ENCODE assay signal across 1 cellular context in the genomic region with DNA sequence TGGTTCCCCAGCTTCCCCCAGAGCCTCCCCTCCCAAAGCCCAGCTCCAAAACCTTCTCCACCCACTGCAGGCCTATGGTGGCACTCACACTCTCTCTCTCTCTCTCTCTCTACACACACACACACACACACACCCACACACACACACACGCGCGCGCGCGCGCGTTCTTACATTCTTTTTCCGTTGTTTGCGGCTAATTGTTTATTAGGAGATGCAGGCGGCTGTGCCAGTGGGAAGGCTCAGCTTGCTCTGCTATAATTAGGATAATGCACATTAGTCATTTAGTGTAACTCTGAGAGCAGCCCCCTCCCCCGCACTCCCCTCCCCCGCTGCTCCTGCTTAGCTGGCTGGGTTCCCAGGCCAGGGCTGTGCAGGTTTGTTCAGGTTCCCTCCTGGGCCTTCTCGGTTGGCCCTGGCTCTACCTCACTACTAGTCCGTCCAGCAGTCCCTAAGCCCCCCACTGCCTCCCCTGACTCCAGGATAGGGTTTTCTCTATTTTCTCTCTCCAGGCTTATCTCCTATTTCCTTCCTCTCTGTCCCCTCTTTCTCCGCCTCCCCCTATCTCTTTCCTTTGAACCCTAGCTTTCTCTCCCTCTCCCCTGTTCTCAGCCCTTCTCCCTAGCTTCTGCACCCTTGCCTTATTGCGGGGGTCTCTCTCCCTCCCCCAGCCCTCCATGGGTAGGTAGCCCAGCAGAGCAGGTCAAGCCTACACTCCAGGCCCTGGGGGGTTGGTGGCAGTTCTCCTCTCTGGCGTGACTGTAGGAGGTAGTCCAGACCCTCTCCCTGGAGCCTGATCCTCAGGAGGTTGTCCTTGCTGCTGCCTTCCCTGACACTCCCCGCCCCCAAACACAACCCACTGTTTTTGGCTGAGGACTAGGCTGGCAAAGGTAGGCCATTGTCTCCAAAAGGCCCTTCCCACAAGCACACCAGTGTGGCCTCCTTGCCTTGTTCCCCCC.
TF ChIP-seq lines count a peak whose summit lies in the region.

No MANE protein-coding gene starts in this region.

TF ChIP-seq in HEK293, 187 proteins besides CTCF, POLR2A, EP300 and RAD21 (continued from another document and continues in another):
- no peak for TF ChIP-seq PRDM6 (tag by site-specific recombination; IDR thresholded peaks at IDR 0.05)
- peak; percentile 48; the same call in 1 of the 2 replicates for TF ChIP-seq ZSCAN23 (tag by site-specific recombination; IDR thresholded peaks at IDR 0.05)
- TF ChIP-seq, protein P1, sequence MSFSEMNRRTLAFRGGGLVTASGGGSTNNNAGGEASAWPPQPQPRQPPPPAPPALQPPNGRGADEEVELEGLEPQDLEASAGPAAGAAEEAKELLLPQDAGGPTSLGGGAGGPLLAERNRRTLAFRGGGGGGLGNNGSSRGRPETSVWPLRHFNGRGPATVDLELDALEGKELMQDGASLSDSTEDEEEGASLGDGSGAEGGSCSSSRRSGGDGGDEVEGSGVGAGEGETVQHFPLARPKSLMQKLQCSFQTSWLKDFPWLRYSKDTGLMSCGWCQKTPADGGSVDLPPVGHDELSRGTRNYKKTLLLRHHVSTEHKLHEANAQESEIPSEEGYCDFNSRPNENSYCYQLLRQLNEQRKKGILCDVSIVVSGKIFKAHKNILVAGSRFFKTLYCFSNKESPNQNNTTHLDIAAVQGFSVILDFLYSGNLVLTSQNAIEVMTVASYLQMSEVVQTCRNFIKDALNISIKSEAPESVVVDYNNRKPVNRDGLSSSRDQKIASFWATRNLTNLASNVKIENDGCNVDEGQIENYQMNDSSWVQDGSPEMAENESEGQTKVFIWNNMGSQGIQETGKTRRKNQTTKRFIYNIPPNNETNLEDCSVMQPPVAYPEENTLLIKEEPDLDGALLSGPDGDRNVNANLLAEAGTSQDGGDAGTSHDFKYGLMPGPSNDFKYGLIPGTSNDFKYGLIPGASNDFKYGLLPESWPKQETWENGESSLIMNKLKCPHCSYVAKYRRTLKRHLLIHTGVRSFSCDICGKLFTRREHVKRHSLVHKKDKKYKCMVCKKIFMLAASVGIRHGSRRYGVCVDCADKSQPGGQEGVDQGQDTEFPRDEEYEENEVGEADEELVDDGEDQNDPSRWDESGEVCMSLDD (tag by site-specific recombination; IDR thresholded peaks at IDR 0.05) = peak; percentile 87
- TF ChIP-seq, protein P2, sequence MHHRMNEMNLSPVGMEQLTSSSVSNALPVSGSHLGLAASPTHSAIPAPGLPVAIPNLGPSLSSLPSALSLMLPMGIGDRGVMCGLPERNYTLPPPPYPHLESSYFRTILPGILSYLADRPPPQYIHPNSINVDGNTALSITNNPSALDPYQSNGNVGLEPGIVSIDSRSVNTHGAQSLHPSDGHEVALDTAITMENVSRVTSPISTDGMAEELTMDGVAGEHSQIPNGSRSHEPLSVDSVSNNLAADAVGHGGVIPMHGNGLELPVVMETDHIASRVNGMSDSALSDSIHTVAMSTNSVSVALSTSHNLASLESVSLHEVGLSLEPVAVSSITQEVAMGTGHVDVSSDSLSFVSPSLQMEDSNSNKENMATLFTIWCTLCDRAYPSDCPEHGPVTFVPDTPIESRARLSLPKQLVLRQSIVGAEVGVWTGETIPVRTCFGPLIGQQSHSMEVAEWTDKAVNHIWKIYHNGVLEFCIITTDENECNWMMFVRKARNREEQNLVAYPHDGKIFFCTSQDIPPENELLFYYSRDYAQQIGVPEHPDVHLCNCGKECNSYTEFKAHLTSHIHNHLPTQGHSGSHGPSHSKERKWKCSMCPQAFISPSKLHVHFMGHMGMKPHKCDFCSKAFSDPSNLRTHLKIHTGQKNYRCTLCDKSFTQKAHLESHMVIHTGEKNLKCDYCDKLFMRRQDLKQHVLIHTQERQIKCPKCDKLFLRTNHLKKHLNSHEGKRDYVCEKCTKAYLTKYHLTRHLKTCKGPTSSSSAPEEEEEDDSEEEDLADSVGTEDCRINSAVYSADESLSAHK (tag by site-specific recombination; IDR thresholded peaks at IDR 0.05) = peak; percentile 72
- no peak for TF ChIP-seq ZNF391 (tag by site-specific recombination; IDR thresholded peaks at IDR 0.05; ENCODE audit: borderline replicate concordance, low read depth)
- peak; percentile 66; the same call in 1 of the 2 replicates for TF ChIP-seq ZNF837 (tag by site-specific recombination; IDR thresholded peaks at IDR 0.05)
- peak; percentile 64 for TF ChIP-seq ZNF692 (tag by site-specific recombination; IDR thresholded peaks at IDR 0.05)
- TF ChIP-seq, protein P3, sequence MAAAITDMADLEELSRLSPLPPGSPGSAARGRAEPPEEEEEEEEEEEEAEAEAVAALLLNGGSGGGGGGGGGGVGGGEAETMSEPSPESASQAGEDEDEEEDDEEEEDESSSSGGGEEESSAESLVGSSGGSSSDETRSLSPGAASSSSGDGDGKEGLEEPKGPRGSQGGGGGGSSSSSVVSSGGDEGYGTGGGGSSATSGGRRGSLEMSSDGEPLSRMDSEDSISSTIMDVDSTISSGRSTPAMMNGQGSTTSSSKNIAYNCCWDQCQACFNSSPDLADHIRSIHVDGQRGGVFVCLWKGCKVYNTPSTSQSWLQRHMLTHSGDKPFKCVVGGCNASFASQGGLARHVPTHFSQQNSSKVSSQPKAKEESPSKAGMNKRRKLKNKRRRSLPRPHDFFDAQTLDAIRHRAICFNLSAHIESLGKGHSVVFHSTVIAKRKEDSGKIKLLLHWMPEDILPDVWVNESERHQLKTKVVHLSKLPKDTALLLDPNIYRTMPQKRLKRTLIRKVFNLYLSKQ (tag by site-specific recombination; IDR thresholded peaks at IDR 0.05; ENCODE audit: borderline replicate concordance) = no peak
- TF ChIP-seq, protein P4, sequence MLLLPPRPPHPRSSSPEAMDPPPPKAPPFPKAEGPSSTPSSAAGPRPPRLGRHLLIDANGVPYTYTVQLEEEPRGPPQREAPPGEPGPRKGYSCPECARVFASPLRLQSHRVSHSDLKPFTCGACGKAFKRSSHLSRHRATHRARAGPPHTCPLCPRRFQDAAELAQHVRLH (tag by site-specific recombination; IDR thresholded peaks at IDR 0.05) = peak; percentile 75; the same call in 1 of the 2 replicates
- TF ChIP-seq ZNF488 (tag by site-specific recombination; IDR thresholded peaks at IDR 0.05) = peak; percentile 66; the same call in 1 of the 2 replicates
- TF ChIP-seq ZNF792 (tag by site-specific recombination; IDR thresholded peaks at IDR 0.05) = no peak
- peak; percentile 42; the same call in 1 of the 2 replicates for TF ChIP-seq ZNF394 (tag by site-specific recombination; IDR thresholded peaks at IDR 0.05; ENCODE audit: borderline replicate concordance)
- peak; percentile 48; the same call in 1 of the 2 replicates for TF ChIP-seq RBAK (tag by site-specific recombination; IDR thresholded peaks at IDR 0.05)
- TF ChIP-seq ZXDB (tag by site-specific recombination; IDR thresholded peaks at IDR 0.05) = no peak
- 0 out of 2 replicates have a peak, but pooled peaks have one; percentile 29 for TF ChIP-seq OVOL3 (tag by site-specific recombination; IDR thresholded peaks at IDR 0.05)
- no peak for TF ChIP-seq ZNF530 (tag by site-specific recombination; IDR thresholded peaks at IDR 0.05; ENCODE audit: low read depth)
- peak; percentile 59; the same call in 1 of the 2 replicates for TF ChIP-seq KLF7 (tag by site-specific recombination; IDR thresholded peaks at IDR 0.05; ENCODE audit: borderline replicate concordance)
- TF ChIP-seq ZNF157 (tag by site-specific recombination; IDR thresholded peaks at IDR 0.05) = peak; percentile 43; the same call in 1 of the 2 replicates
- no peak for TF ChIP-seq ZNF529 (tag by site-specific recombination; IDR thresholded peaks at IDR 0.05; ENCODE audit: insufficient replicate concordance)
- TF ChIP-seq GLI4 (tag by site-specific recombination; IDR thresholded peaks at IDR 0.05) = no peak
- TF ChIP-seq ZNF514 (tag by site-specific recombination; IDR thresholded peaks at IDR 0.05) = no peak
- no peak for TF ChIP-seq PBX3 (CRISPR knock-in tag; IDR thresholded peaks at IDR 0.05)
- no peak for TF ChIP-seq ZNF214 (tag by site-specific recombination; IDR thresholded peaks at IDR 0.05; ENCODE audit: borderline replicate concordance)
- peak; percentile 77 for TF ChIP-seq ZBTB48 (tag by site-specific recombination; IDR thresholded peaks at IDR 0.05)
- no peak for TF ChIP-seq ZNF404 (tag by site-specific recombination; IDR thresholded peaks at IDR 0.05)
- peak; percentile 40; the same call in 1 of the 2 replicates for TF ChIP-seq YY1 (tag by site-specific recombination; IDR thresholded peaks at IDR 0.05)
- peak; percentile 73 for TF ChIP-seq ZBTB26 (tag by site-specific recombination; optimal IDR thresholded peaks at IDR 0.05)
- 0 out of 2 replicates have a peak, but pooled peaks have one; percentile 23 for TF ChIP-seq ZNF518A (tag by site-specific recombination; conservative IDR thresholded peaks at IDR 0.05; ENCODE audit: low read depth)
